ENCODE assay signal across 36 cellular contexts in genomic region chr22:46259374-46259773, GRCh38. TPM values are rescaled to one million over a fixed set of nuclear protein-coding genes. Genes with fewer than 3 reads are reported as not detected.
"Had no signal": no experiment of that assay in that cellular context is flagged by ENCODE, and none has a peak within 500 bp of the region (broad histone marks: within the 10 kb centered on the region; RNA-seq: fewer than 3 reads in every experiment).

No MANE protein-coding gene starts in this region.

- FAIRE-seq: endometrium, small intestine had no signal

- ATAC-seq: left cardiac atrium; left ventricle myocardium superior; mucosa of descending colon; natural killer cell treated with Interleukin-12 subunit alpha and Interleukin-12 subunit beta and Interleukin-15 and Interleukin-18, amount 100 ng/mL, for 72 hours; psoas muscle; upper lobe of right lung had no signal

- H3K36me3 ChIP-seq: adrenal gland, ascending aorta, cardiac muscle cell, colonic mucosa, esophagus squamous epithelium, sigmoid colon, suprapubic skin, tibial artery, upper lobe of right lung had no signal

- H3K27ac ChIP-seq: adrenal gland, ascending aorta, cardiac muscle cell, colonic mucosa, epithelial cell of prostate, esophagus squamous epithelium, psoas muscle, sigmoid colon, suprapubic skin, tibial artery, upper lobe of right lung had no signal

- DNase-seq: activated CD4-positive, alpha-beta T cell treated with anti-CD3 and anti-CD28 coated beads for 48 hours; activated CD4-positive, alpha-beta T cell treated with anti-CD3 and anti-CD28 coated beads, Interleukin-2, amount 50 U/mL, for 48 hours; activated CD4-positive, CD25-positive, alpha-beta regulatory T cell; activated CD8-positive, alpha-beta memory T cell treated with anti-CD3 and anti-CD28 coated beads for 24 hours; activated effector memory CD4-positive, alpha-beta T cell treated with Interleukin-2 at 50 U/mL for 16 hours; activated naive CD4-positive, alpha-beta T cell treated with anti-CD3 and anti-CD28 coated beads for 36 hours; activated naive CD8-positive, alpha-beta T cell treated with anti-CD3 and anti-CD28 coated beads for 36 hours; cerebellar nuclear complex; colonic mucosa; effector CD8-positive, alpha-beta T cell; esophagus squamous epithelium; foreskin melanocyte; islet precursor cell; left cardiac atrium; left ventricle myocardium superior; mucosa of descending colon; sigmoid colon; small intestine; stimulated activated CD4-positive, alpha-beta T cell treated with anti-CD3 and anti-CD28 coated beads, Interleukin-2, amount 100 ng/mL, for 24 hours; stimulated activated naive CD4-positive, alpha-beta T cell; tibial artery; upper lobe of right lung had no signal

- H3K4me1 ChIP-seq: adrenal gland, ascending aorta, upper lobe of right lung had no signal

- H3K27me3 ChIP-seq: adrenal gland, ascending aorta, colonic mucosa, sigmoid colon had no signal

- H3K4me3 ChIP-seq: adrenal gland, ascending aorta, cardiac muscle cell, colonic mucosa, esophagus squamous epithelium, mucosa of descending colon, psoas muscle, sigmoid colon, suprapubic skin, tibial artery, upper lobe of right lung had no signal

- H3K9me3 ChIP-seq: adrenal gland, ascending aorta, colonic mucosa, esophagus squamous epithelium, mucosa of descending colon, psoas muscle, sigmoid colon, suprapubic skin, upper lobe of right lung had no signal

RNA-seq across cellular contexts. Expression of gene PKDREJ, which starts 3.8 kb away (rescaled TPM):
- total RNA-seq: activated naive CD4-positive, alpha-beta T cell treated with anti-CD3 and anti-CD28 coated beads for 36 hours; activated naive CD8-positive, alpha-beta T cell treated with anti-CD3 and anti-CD28 coated beads for 36 hours; ascending aorta; dermis microvascular lymphatic vessel endothelial cell; glomerular endothelial cell; left ventricle myocardium superior; lung microvascular endothelial cell; mesenteric fat pad; myocyte; osteocyte; psoas muscle; upper lobe of right lung had no signal

RNA-seq across cellular contexts. Expression of gene GTSE1, which starts 37.3 kb away (rescaled TPM):
- total RNA-seq: ascending aorta had no signal
